Comparison of ENCODE assay signal across 1 cellular context in the genomic region with DNA sequence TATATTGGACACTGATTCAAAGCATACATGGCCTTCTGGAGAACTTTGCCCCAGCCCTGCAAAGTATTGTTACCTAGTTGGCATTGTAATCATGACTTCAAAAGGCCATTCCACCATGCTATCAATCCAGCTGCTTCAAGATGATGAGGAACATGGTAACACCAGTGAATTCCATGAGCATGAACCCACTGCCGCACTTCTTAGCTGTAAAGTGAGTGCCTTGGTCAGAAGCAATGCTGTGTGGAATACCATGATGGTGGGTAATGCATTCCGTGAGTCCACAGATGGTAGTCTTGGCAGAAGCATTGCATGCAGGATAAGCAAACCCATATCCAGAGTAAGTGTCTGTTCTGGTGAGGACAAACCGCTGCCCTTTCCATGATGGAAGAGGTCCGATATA. TPM values are rescaled to one million over a fixed set of nuclear protein-coding genes. Genes with fewer than 3 reads are reported as not detected.
"Had no signal": no experiment of that assay in that cellular context is flagged by ENCODE, and none has a peak within 500 bp of the region (broad histone marks: within the 10 kb centered on the region; RNA-seq: fewer than 3 reads in every experiment).

No MANE protein-coding gene starts in this region.

RNA-seq across cellular contexts. Expression of gene FIGNL2, which starts 50.5 kb away (rescaled TPM):
- total RNA-seq: ascending aorta had no signal
